In the genomic region with DNA sequence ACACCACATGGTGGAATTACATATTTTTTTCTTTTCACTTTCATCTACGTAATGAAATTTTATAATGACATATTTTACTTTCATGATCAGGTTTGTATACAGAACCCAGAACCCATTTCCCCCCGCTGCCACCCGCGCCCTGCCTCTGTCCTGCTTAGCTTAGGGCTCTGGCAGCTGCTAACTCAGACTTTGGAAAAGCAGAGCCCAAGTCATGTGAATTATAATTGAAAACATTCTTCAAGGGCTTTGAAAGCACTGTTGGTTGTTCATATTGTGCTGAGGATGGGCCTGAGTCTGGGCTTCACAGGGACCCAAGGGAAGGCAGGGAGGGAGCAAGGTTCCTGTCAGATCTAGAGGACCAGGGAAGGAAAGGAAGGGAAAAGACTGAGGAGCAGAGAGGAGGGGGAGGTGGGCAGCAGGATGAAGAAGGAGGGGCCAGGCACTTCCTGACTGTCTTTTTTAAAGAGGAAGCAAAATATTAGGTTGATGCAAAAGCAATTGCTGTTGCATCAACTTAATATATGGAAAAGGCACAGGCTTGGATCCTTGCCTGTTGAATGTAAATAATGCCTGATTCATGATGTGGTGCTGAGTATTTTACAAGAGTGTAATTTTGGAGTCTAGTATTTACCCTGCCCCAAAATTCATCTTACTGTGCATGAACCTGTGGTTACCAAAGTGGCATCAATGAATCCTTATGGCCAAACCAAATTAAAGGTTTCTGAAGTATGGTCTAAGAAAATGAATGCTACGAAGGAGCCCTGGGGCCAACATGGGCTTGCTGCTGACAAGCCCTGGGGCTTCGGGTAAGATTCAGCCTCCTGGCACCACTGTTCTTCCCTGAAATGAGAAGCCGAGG, we compare ENCODE assay signal across 1 cellular context.
TF ChIP-seq lines count a peak whose summit lies in the region.

No MANE protein-coding gene starts in this region.

TF ChIP-seq in WTC11, 78 proteins besides CTCF, POLR2A, EP300 and RAD21 (continued from another document):
- TF ChIP-seq, protein P1, sequence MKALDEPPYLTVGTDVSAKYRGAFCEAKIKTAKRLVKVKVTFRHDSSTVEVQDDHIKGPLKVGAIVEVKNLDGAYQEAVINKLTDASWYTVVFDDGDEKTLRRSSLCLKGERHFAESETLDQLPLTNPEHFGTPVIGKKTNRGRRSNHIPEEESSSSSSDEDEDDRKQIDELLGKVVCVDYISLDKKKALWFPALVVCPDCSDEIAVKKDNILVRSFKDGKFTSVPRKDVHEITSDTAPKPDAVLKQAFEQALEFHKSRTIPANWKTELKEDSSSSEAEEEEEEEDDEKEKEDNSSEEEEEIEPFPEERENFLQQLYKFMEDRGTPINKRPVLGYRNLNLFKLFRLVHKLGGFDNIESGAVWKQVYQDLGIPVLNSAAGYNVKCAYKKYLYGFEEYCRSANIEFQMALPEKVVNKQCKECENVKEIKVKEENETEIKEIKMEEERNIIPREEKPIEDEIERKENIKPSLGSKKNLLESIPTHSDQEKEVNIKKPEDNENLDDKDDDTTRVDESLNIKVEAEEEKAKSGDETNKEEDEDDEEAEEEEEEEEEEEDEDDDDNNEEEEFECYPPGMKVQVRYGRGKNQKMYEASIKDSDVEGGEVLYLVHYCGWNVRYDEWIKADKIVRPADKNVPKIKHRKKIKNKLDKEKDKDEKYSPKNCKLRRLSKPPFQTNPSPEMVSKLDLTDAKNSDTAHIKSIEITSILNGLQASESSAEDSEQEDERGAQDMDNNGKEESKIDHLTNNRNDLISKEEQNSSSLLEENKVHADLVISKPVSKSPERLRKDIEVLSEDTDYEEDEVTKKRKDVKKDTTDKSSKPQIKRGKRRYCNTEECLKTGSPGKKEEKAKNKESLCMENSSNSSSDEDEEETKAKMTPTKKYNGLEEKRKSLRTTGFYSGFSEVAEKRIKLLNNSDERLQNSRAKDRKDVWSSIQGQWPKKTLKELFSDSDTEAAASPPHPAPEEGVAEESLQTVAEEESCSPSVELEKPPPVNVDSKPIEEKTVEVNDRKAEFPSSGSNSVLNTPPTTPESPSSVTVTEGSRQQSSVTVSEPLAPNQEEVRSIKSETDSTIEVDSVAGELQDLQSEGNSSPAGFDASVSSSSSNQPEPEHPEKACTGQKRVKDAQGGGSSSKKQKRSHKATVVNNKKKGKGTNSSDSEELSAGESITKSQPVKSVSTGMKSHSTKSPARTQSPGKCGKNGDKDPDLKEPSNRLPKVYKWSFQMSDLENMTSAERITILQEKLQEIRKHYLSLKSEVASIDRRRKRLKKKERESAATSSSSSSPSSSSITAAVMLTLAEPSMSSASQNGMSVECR (CRISPR knock-in tag; IDR thresholded peaks at IDR 0.05; ENCODE audit: borderline replicate concordance), result no peak
- TF ChIP-seq EMX1 (CRISPR knock-in tag; IDR thresholded peaks at IDR 0.05) (no peak), TEAD4 (CRISPR knock-in tag; IDR thresholded peaks at IDR 0.05) (no peak), CREM (CRISPR knock-in tag; IDR thresholded peaks at IDR 0.05) (no peak)
- TF ChIP-seq, protein P2, sequence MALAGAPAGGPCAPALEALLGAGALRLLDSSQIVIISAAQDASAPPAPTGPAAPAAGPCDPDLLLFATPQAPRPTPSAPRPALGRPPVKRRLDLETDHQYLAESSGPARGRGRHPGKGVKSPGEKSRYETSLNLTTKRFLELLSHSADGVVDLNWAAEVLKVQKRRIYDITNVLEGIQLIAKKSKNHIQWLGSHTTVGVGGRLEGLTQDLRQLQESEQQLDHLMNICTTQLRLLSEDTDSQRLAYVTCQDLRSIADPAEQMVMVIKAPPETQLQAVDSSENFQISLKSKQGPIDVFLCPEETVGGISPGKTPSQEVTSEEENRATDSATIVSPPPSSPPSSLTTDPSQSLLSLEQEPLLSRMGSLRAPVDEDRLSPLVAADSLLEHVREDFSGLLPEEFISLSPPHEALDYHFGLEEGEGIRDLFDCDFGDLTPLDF (CRISPR knock-in tag; IDR thresholded peaks at IDR 0.05), result no peak
- TF ChIP-seq, protein P3, sequence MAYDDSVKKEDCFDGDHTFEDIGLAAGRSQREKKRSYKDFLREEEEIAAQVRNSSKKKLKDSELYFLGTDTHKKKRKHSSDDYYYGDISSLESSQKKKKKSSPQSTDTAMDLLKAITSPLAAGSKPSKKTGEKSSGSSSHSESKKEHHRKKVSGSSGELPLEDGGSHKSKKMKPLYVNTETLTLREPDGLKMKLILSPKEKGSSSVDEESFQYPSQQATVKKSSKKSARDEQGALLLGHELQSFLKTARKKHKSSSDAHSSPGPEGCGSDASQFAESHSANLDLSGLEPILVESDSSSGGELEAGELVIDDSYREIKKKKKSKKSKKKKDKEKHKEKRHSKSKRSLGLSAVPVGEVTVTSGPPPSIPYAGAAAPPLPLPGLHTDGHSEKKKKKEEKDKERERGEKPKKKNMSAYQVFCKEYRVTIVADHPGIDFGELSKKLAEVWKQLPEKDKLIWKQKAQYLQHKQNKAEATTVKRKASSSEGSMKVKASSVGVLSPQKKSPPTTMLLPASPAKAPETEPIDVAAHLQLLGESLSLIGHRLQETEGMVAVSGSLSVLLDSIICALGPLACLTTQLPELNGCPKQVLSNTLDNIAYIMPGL (CRISPR knock-in tag; IDR thresholded peaks at IDR 0.05), result no peak
- TF ChIP-seq, protein P4, sequence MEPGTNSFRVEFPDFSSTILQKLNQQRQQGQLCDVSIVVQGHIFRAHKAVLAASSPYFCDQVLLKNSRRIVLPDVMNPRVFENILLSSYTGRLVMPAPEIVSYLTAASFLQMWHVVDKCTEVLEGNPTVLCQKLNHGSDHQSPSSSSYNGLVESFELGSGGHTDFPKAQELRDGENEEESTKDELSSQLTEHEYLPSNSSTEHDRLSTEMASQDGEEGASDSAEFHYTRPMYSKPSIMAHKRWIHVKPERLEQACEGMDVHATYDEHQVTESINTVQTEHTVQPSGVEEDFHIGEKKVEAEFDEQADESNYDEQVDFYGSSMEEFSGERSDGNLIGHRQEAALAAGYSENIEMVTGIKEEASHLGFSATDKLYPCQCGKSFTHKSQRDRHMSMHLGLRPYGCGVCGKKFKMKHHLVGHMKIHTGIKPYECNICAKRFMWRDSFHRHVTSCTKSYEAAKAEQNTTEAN (CRISPR knock-in tag; IDR thresholded peaks at IDR 0.05), result no peak
- TF ChIP-seq, protein P5, sequence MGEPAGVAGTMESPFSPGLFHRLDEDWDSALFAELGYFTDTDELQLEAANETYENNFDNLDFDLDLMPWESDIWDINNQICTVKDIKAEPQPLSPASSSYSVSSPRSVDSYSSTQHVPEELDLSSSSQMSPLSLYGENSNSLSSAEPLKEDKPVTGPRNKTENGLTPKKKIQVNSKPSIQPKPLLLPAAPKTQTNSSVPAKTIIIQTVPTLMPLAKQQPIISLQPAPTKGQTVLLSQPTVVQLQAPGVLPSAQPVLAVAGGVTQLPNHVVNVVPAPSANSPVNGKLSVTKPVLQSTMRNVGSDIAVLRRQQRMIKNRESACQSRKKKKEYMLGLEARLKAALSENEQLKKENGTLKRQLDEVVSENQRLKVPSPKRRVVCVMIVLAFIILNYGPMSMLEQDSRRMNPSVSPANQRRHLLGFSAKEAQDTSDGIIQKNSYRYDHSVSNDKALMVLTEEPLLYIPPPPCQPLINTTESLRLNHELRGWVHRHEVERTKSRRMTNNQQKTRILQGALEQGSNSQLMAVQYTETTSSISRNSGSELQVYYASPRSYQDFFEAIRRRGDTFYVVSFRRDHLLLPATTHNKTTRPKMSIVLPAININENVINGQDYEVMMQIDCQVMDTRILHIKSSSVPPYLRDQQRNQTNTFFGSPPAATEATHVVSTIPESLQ (CRISPR knock-in tag; IDR thresholded peaks at IDR 0.05), result no peak
- TF ChIP-seq, protein P6, sequence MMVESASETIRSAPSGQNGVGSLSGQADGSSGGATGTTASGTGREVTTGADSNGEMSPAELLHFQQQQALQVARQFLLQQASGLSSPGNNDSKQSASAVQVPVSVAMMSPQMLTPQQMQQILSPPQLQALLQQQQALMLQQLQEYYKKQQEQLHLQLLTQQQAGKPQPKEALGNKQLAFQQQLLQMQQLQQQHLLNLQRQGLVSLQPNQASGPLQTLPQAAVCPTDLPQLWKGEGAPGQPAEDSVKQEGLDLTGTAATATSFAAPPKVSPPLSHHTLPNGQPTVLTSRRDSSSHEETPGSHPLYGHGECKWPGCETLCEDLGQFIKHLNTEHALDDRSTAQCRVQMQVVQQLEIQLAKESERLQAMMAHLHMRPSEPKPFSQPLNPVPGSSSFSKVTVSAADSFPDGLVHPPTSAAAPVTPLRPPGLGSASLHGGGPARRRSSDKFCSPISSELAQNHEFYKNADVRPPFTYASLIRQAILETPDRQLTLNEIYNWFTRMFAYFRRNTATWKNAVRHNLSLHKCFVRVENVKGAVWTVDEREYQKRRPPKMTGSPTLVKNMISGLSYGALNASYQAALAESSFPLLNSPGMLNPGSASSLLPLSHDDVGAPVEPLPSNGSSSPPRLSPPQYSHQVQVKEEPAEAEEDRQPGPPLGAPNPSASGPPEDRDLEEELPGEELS (CRISPR knock-in tag; IDR thresholded peaks at IDR 0.05), result no peak
- TF ChIP-seq, protein P7, sequence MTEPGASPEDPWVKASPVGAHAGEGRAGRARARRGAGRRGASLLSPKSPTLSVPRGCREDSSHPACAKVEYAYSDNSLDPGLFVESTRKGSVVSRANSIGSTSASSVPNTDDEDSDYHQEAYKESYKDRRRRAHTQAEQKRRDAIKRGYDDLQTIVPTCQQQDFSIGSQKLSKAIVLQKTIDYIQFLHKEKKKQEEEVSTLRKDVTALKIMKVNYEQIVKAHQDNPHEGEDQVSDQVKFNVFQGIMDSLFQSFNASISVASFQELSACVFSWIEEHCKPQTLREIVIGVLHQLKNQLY (CRISPR knock-in tag; IDR thresholded peaks at IDR 0.05), result no peak
